ENCODE assay signal across 10 cellular contexts in the genomic region with DNA sequence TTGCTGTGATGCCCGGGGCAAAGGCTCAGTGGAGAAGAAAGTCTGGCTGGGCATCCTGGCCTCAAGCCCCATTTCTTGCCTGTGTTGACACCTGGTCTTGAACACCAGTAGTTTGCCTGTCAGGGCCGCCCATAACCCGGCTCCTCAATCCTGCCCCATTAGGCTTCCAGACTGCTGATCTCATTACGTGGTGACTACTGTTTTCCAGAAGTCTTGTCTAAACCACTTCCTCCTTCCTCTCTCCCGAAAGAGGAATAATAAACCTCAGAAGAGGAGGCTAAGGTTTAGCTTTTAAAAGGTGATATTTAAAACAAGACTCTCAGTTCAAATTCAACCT.
DNase-seq lines count a peak whose midpoint lies in the region; ATAC-seq, FAIRE-seq and TF ChIP-seq lines count a peak whose summit lies in the region.
"Had no signal": no experiment of that assay in that cellular context is flagged by ENCODE, and none has a peak within 500 bp of the region (broad histone marks: within the 10 kb centered on the region; RNA-seq: fewer than 3 reads in every experiment).

No MANE protein-coding gene starts in this region.

- no peak for TF ChIP-seq POLR2A in spleen (IDR thresholded peaks at IDR 0.05)

- H3K4me1 Mint-ChIP-seq in CD4-positive, CD25-positive, alpha-beta regulatory T cell = peaks cover 41 to 63% (median 52%) of the 10 kb centered on the region in 4 donors
- peaks cover 8% of the 10 kb centered on the region for H3K4me1 Mint-ChIP-seq in astrocyte (ENCODE audit: low read depth, unreplicated experiment)

- peaks cover 26% of the 10 kb centered on the region for H3K4me1 ChIP-seq in CD4-positive, CD25-positive, alpha-beta regulatory T cell (ENCODE audit: control insufficient read depth, insufficient read depth, low read length, poor library complexity, severe bottlenecking)
- H3K4me1 ChIP-seq in astrocyte (ENCODE audit: insufficient read depth, low read length) = peaks cover 18% of the 10 kb centered on the region
- H3K4me1 ChIP-seq in mesenchymal stem cell (ENCODE audit: control insufficient read depth, insufficient read depth, low read depth, low read length) = peaks cover 2% of the 10 kb centered on the region
- H3K4me1 ChIP-seq in spleen = peaks cover 10 to 44% (median 27%) of the 10 kb centered on the region in 6 donors

- ATAC-seq in CD4-positive, CD25-positive, alpha-beta regulatory T cell (ENCODE audit: low read depth in 2 of 2) = no peak

- H4K8ac ChIP-seq in mesenchymal stem cell (ENCODE audit: low read length) = no peak overlapping the region

- H3K18ac ChIP-seq in mesenchymal stem cell (ENCODE audit: low read depth in 1 of 2, low read length in 2 of 2) = no peak overlapping the region

- no peak overlapping the region for H3K27ac ChIP-seq in CD4-positive, CD25-positive, alpha-beta regulatory T cell (ENCODE audit: insufficient read depth, low read length, poor library complexity, severe bottlenecking)
- H3K27ac ChIP-seq in astrocyte (ENCODE audit: low read depth, low read length) (peak overlapping the region; percentile 35), mesenchymal stem cell (ENCODE audit: low read length, poor library complexity, severe bottlenecking) (no peak overlapping the region), spleen (peak overlapping the region in 3 of 8 donors; percentile 47 to 52 (median 49))

- TF ChIP-seq CTCF in astrocyte (IDR thresholded peaks at IDR 0.05; ENCODE audit: insufficient read depth, low read depth, low read length) (no peak), spleen (IDR thresholded peaks at IDR 0.05 in 8 of 11, conservative IDR thresholded peaks at IDR 0.05 in 3 of 11) (no peak)

- no peak overlapping the region for H4K91ac ChIP-seq in mesenchymal stem cell (ENCODE audit: low read length)

- no peak overlapping the region for H2BK12ac ChIP-seq in mesenchymal stem cell (ENCODE audit: low read length in 2 of 2)

- H3K4me2 ChIP-seq in astrocyte (ENCODE audit: low read length) (peak overlapping the region; percentile 16), mesenchymal stem cell (ENCODE audit: low read length, poor library complexity, severe bottlenecking) (no peak overlapping the region)

- no peak for DNase-seq in CD4-positive, CD25-positive, alpha-beta regulatory T cell
- DNase-seq in Kasumi-1 (lab: John Stamatoyannopoulos, UW) (peak; percentile 2 to 3), astrocyte (ENCODE audit: low read depth) (peak; percentile 84), mesenchymal stem cell (peak; percentile 59), spleen (no peak), GM19239 (ENCODE audit: insufficient read length, low spot score) (no peak)
- no peak for DNase-seq in activated effector memory CD4-positive, alpha-beta T cell treated with Interleukin-2 at 50 U/mL for 16 hours
- no peak for DNase-seq in central memory CD4-positive, alpha-beta T cell
- DNase-seq: GF-D8, NCI-H1105 treated with DMSO at 0.1 percent for 48 hours had no signal

- no peak overlapping the region for H3K23ac ChIP-seq in mesenchymal stem cell (ENCODE audit: low read length in 2 of 2)

- H2BK120ac ChIP-seq in mesenchymal stem cell (ENCODE audit: low read depth, low read length) = no peak overlapping the region

- no peaks in the 10 kb centered on the region for H3K27me3 ChIP-seq in CD4-positive, CD25-positive, alpha-beta regulatory T cell (ENCODE audit: control insufficient read depth, insufficient read depth, low read length)
- no peaks in the 10 kb centered on the region for H3K27me3 ChIP-seq in astrocyte (ENCODE audit: insufficient read depth, low read length)
- H3K27me3 ChIP-seq in mesenchymal stem cell (ENCODE audit: control insufficient read depth in 1 of 2, insufficient read depth in 1 of 2, low read length in 2 of 2) = no peaks in the 10 kb centered on the region
- H3K27me3 ChIP-seq in spleen (replicated peaks in 1 of 7) = no peaks in the 10 kb centered on the region

- FAIRE-seq in astrocyte (lab: Jason Lieb, UNC) = peak; percentile 78
- no peak for FAIRE-seq in GM19239 (lab: Jason Lieb, UNC)

- H3K4ac ChIP-seq in mesenchymal stem cell (ENCODE audit: low read depth in 1 of 2, low read length in 2 of 2) = no peak overlapping the region

- H2AFZ ChIP-seq in astrocyte (ENCODE audit: low read depth, low read length) = no peak overlapping the region
- no peak overlapping the region for H2AFZ ChIP-seq in mesenchymal stem cell (ENCODE audit: low read depth, low read length)

- H3K79me1 ChIP-seq in mesenchymal stem cell (replicated peaks; ENCODE audit: low read length, poor library complexity, severe bottlenecking) = no peaks in the 10 kb centered on the region

- H2AK5ac ChIP-seq in mesenchymal stem cell (ENCODE audit: low read length, severe bottlenecking) = no peak overlapping the region

- H3K36me3 ChIP-seq in CD4-positive, CD25-positive, alpha-beta regulatory T cell (ENCODE audit: control insufficient read depth, insufficient read depth, low read length) = peaks cover 5% of the 10 kb centered on the region
- H3K36me3 ChIP-seq in astrocyte (ENCODE audit: insufficient read depth, low read length) (peaks cover under 1% of the 10 kb centered on the region), mesenchymal stem cell (ENCODE audit: control insufficient read depth in 1 of 2, insufficient read depth in 2 of 2, low read depth in 1 of 2, low read length in 2 of 2) (peaks cover 0 to 13% of the 10 kb centered on the region in 2 experiments), spleen (peaks cover 0 to 11% (median 1%) of the 10 kb centered on the region in 6 donors)

- peak overlapping the region; percentile 49 to 72 (median 67) for H3K27ac Mint-ChIP-seq in CD4-positive, CD25-positive, alpha-beta regulatory T cell
- H3K27ac Mint-ChIP-seq in astrocyte (ENCODE audit: unreplicated experiment) = peak overlapping the region; percentile 83

- peak overlapping the region in 1 of 4 donors; percentile 15 for H3K4me3 Mint-ChIP-seq in CD4-positive, CD25-positive, alpha-beta regulatory T cell
- H3K4me3 Mint-ChIP-seq in astrocyte (ENCODE audit: unreplicated experiment) = no peak overlapping the region

- H3K36me3 Mint-ChIP-seq in CD4-positive, CD25-positive, alpha-beta regulatory T cell = peaks cover 13% of the 10 kb centered on the region
- no peaks in the 10 kb centered on the region for H3K36me3 Mint-ChIP-seq in astrocyte (ENCODE audit: low read depth, unreplicated experiment)

- no peak overlapping the region for H3K4me3 ChIP-seq in CD4-positive, CD25-positive, alpha-beta regulatory T cell (ENCODE audit: low read depth, low read length)
- H3K4me3 ChIP-seq in astrocyte (ENCODE audit: insufficient read depth, low read depth, low read length) = no peak overlapping the region
- no peak overlapping the region for H3K4me3 ChIP-seq in mesenchymal stem cell (ENCODE audit: insufficient read depth in 1 of 2, low read depth in 1 of 2, low read length in 2 of 2)
- H3K4me3 ChIP-seq in spleen = no peak overlapping the region

- 69% methylated on average over 4 of the region's 5 CpGs for WGBS in mesenchymal stem cell
- WGBS in spleen, 5 donors = 48 to 72% (median 58%) methylated on average over 5 of the region's 5 CpGs

- H2BK15ac ChIP-seq in mesenchymal stem cell (ENCODE audit: low read depth, poor library complexity, severe bottlenecking) = no peak overlapping the region

- peaks cover 0 to 8% of the 10 kb centered on the region in 2 experiments for H3K9me3 ChIP-seq in CD4-positive, CD25-positive, alpha-beta regulatory T cell (ENCODE audit: control insufficient read depth in 2 of 2, low read length in 2 of 2)
- H3K9me3 ChIP-seq in astrocyte (ENCODE audit: insufficient read depth, low read depth, low read length) = no peaks in the 10 kb centered on the region
- H3K9me3 ChIP-seq in mesenchymal stem cell (ENCODE audit: control insufficient read depth, low read length) = no peaks in the 10 kb centered on the region
- H3K9me3 ChIP-seq in spleen = peaks cover 0 to 13% (median 4%) of the 10 kb centered on the region in 8 donors

- H3K9ac ChIP-seq in astrocyte (ENCODE audit: low read length) = no peak overlapping the region
- peak overlapping the region; percentile 16 for H3K9ac ChIP-seq in mesenchymal stem cell (ENCODE audit: low read length)

- H3K27me3 Mint-ChIP-seq in CD4-positive, CD25-positive, alpha-beta regulatory T cell = no peaks in the 10 kb centered on the region
- H3K27me3 Mint-ChIP-seq in astrocyte (ENCODE audit: low read depth, unreplicated experiment) = peaks cover 4% of the 10 kb centered on the region

- intact Hi-C loops in spleen (cut with DNase I; ENCODE audit: low total_unique reads) = loop anchor here (5.0 kb wide), 2 partner anchors 239 to 309 kb away; no protein-coding TSS in a partner anchor

- no peaks in the 10 kb centered on the region for H4K20me1 ChIP-seq in astrocyte (ENCODE audit: insufficient read depth, low read length)

- H3K79me2 ChIP-seq in astrocyte (ENCODE audit: insufficient read depth, low read length) = no peaks in the 10 kb centered on the region

- peaks cover 0 to 15% (median 7%) of the 10 kb centered on the region in 7 donors for H3K9me3 Mint-ChIP-seq in CD4-positive, CD25-positive, alpha-beta regulatory T cell
- peaks cover 4% of the 10 kb centered on the region for H3K9me3 Mint-ChIP-seq in astrocyte (ENCODE audit: unreplicated experiment)

- peak overlapping the region in 1 of 2 experiments; percentile 46 for H3K14ac ChIP-seq in mesenchymal stem cell (ENCODE audit: low read length in 2 of 2)

- no peak overlapping the region for H2BK5ac ChIP-seq in mesenchymal stem cell (ENCODE audit: low read depth, low read length, poor library complexity, severe bottlenecking)

Comparison
In these comparisons a context has a peak if more than half of its experiments do, and no peak if none do; other contexts are left out.
1. DNase-seq: peak in Kasumi-1 (2 of 2), astrocyte (single experiment) and mesenchymal stem cell (single experiment); none in CD4-positive, CD25-positive, alpha-beta regulatory T cell (0 of 3), activated effector memory CD4-positive, alpha-beta T cell treated with Interleukin-2 at 50 U/mL for 16 hours (single experiment), spleen (single experiment), central memory CD4-positive, alpha-beta T cell (single experiment) and GM19239 (single experiment).